ENCODE assay signal across 8 cellular contexts in genomic region chr16:30526823-30527634, GRCh38. TPM values are rescaled to one million over a fixed set of nuclear protein-coding genes. Genes with fewer than 3 reads are reported as not detected.
DNase-seq lines count a peak whose midpoint lies in the region; ATAC-seq, FAIRE-seq and TF ChIP-seq lines count a peak whose summit lies in the region.

No MANE protein-coding gene starts in this region.

- H3K36me3 ChIP-seq in H1 (ENCODE audit: control insufficient read depth in 2 of 4, insufficient read depth in 4 of 4, low read length in 3 of 4) = peaks cover 0 to 11% (median 2%) of the 10 kb centered on the region in 4 experiments; a peak in 1 of 8 replicates
- peaks cover 3% of the 10 kb centered on the region for H3K36me3 ChIP-seq in mesendoderm (ENCODE audit: control insufficient read depth, insufficient read depth, low read length)

- no peak overlapping the region for H2BK15ac ChIP-seq in H1 (ENCODE audit: low read length)
- no peak overlapping the region for H2BK15ac ChIP-seq in mesendoderm (replicated peaks; ENCODE audit: low read depth)

- peak overlapping the region; percentile 96 for H4K91ac ChIP-seq in H1 (replicated peaks; ENCODE audit: insufficient read length, low read length)

- no peaks in the 10 kb centered on the region for H3K27me3 ChIP-seq in H1 (replicated peaks in 1 of 4; ENCODE audit: control insufficient read depth in 3 of 4, extremely low read depth in 1 of 4, insufficient read depth in 3 of 4, low read length in 3 of 4)
- H3K27me3 ChIP-seq in mesendoderm (ENCODE audit: insufficient read depth, low read length, poor library complexity) = no peaks in the 10 kb centered on the region

- intact Hi-C loops in Calu3 (cut with micrococcal nuclease; ENCODE audit: unreplicated experiment) = loop anchor here (5.0 kb wide), 1 partner anchor 80 kb away; the partner anchor contains the start of gene SEPHS2

- H3K9me3 Mint-ChIP-seq in Calu3 (ENCODE audit: low read depth, unreplicated experiment) = no peaks in the 10 kb centered on the region
- H3K9me3 Mint-ChIP-seq in activated CD8-positive, alpha-beta memory T cell treated with anti-CD3 and anti-CD28 coated beads, Interleukin-2, amount 10 ng/mL, durations not matched to agents 7 days and 5 days (ENCODE audit: low read depth) = no peaks in the 10 kb centered on the region

- peak overlapping the region; percentile 71 to 99 (median 94) for H3K4me3 ChIP-seq in H1 (ENCODE audit: extremely low read depth in 1 of 4, insufficient read depth in 2 of 4, low read depth in 3 of 4, low read length in 4 of 4)
- peak overlapping the region; percentile 64 for H3K4me3 ChIP-seq in mesendoderm (ENCODE audit: low read length)

- H2BK5ac ChIP-seq in H1 (ENCODE audit: low read depth, low read length) = peak overlapping the region; percentile 97
- peak overlapping the region; percentile 79 for H2BK5ac ChIP-seq in mesendoderm (ENCODE audit: low read length)

- TF ChIP-seq POLR2A in H1 (IDR thresholded peaks at IDR 0.05; ENCODE audit: control extremely low read depth in 1 of 2, low read depth in 2 of 2, low read length in 2 of 2) = peak in 1 of 2 experiments; percentile 81; a peak in 2 of 3 replicates

- peak overlapping the region; percentile 93 for H3K27ac ChIP-seq in H1 (ENCODE audit: low read depth, low read length)
- peak overlapping the region; percentile 87 for H3K27ac ChIP-seq in mesendoderm (ENCODE audit: low read depth, low read length)

- POLR2A ChIA-PET in H1 (lab: Charles Lee; ENCODE audit: partially characterized antibody) = interaction anchor here (0.7 to 5.7 kb wide), 20 partner anchors 8 to 279 kb away, joined by 3 to 48 read pairs (median 3); partner anchors contain the start of genes CD2BP2, DCTPP1, ZNF689 and ZNF747

- peaks cover 0 to 7% of the 10 kb centered on the region in 2 experiments for H4K20me1 ChIP-seq in H1 (replicated peaks in 1 of 2; ENCODE audit: control insufficient read depth in 1 of 2, insufficient read depth in 2 of 2, low read length in 2 of 2)

- no peak for TF ChIP-seq EP300 in H1 (IDR thresholded peaks at IDR 0.05; ENCODE audit: borderline replicate concordance in 1 of 2, low read depth in 2 of 2, low read length in 2 of 2)

- CTCF ChIA-PET in Calu3 (lab: Charles Lee) (interaction anchor here (0.6 to 1.1 kb wide), 8 partner anchors 8 to 279 kb away, joined by 3 to 14 read pairs (median 4); partner anchors contain the start of gene DCTPP1), H1 (lab: Charles Lee; ENCODE audit: partially characterized antibody) (interaction anchor here (0.6 to 1.5 kb wide), 5 partner anchors 36 to 97 kb away, joined by 3 to 4 read pairs (median 3); partner anchors contain the start of gene DCTPP1)
- CTCF ChIA-PET in activated CD8-positive, alpha-beta memory T cell treated with anti-CD3 and anti-CD28 coated beads, Interleukin-2, amount 10 ng/mL, durations not matched to agents 7 days and 5 days (lab: Charles Lee) = interaction anchor here (0.6 to 4.5 kb wide), 12 partner anchors 9 to 360 kb away, joined by 3 to 21 read pairs (median 4); partner anchors contain the start of genes DCTPP1, ZNF764 and ZNF785

- H2AFZ ChIP-seq in H1 (ENCODE audit: low read length) = peak overlapping the region; percentile 56; the same call in 1 of the 2 replicates

- H4K5ac ChIP-seq in H1 (ENCODE audit: insufficient read length, low read depth, low read length) (peak overlapping the region; percentile 92), mesendoderm (ENCODE audit: low read length) (no peak overlapping the region)

- H3K79me1 ChIP-seq in H1 (ENCODE audit: low read depth, low read length) (peaks cover 2% of the 10 kb centered on the region; the same call in 1 of the 2 replicates), mesendoderm (ENCODE audit: low read length) (no peaks in the 10 kb centered on the region)

- H3K9me3 ChIP-seq in H1 (ENCODE audit: insufficient read depth in 2 of 2, low read depth in 1 of 2, low read length in 1 of 2) = no peaks in the 10 kb centered on the region

- ATAC-seq in GM21367 (IDR thresholded peaks at IDR 0.05; ENCODE audit: unreplicated experiment) = peak; percentile 74
- peak; percentile 90 for ATAC-seq in activated CD8-positive, alpha-beta memory T cell treated with anti-CD3 and anti-CD28 coated beads, Interleukin-2, amount 10 ng/mL, durations not matched to agents 7 days and 5 days

- peak overlapping the region; percentile 96; the same call in 1 of the 2 replicates for H2AK5ac ChIP-seq in H1 (ENCODE audit: low read depth, low read length)
- H2AK5ac ChIP-seq in mesendoderm (ENCODE audit: low read length) = no peak overlapping the region

- H3K79me2 ChIP-seq in H1 (ENCODE audit: control insufficient read depth in 1 of 2, insufficient read depth in 2 of 2, low read length in 2 of 2) (no peaks in the 10 kb centered on the region), mesendoderm (ENCODE audit: control insufficient read depth, insufficient read depth, low read length) (no peaks in the 10 kb centered on the region)

- H3K23me2 ChIP-seq in H1 (ENCODE audit: low read depth, low read length) = peaks cover 2% of the 10 kb centered on the region; the same call in 1 of the 2 replicates

- TF ChIP-seq RAD21 in H1 (IDR thresholded peaks at IDR 0.05 in 1 of 2, conservative IDR thresholded peaks at IDR 0.05 in 1 of 2; ENCODE audit: low read depth in 2 of 2, low read length in 2 of 2) = no peak; a peak in 1 of 4 replicates

- peak overlapping the region; percentile 76 for H3K27ac Mint-ChIP-seq in Calu3 (ENCODE audit: unreplicated experiment)
- peak overlapping the region; percentile 63 for H3K27ac Mint-ChIP-seq in activated CD8-positive, alpha-beta memory T cell treated with anti-CD3 and anti-CD28 coated beads, Interleukin-2, amount 10 ng/mL, durations not matched to agents 7 days and 5 days

- peak overlapping the region; percentile 99 for H3K18ac ChIP-seq in H1 (ENCODE audit: extremely low read depth, low read length)
- peak overlapping the region; percentile 91 for H3K18ac ChIP-seq in mesendoderm (ENCODE audit: low read length)

- no peak overlapping the region for H3K4ac ChIP-seq in H1 (replicated peaks; ENCODE audit: insufficient read length, low read depth, low read length)
- H3K4ac ChIP-seq in mesendoderm (ENCODE audit: low read depth, low read length) = peak overlapping the region; percentile 49

- H4K8ac ChIP-seq in H1 (ENCODE audit: extremely low read depth, insufficient read depth, low read length) = peak overlapping the region; percentile 81; the same call in 1 of the 2 replicates
- peak overlapping the region; percentile 1 for H4K8ac ChIP-seq in mesendoderm (ENCODE audit: low read depth, low read length)

- peak; percentile 47 for TF ChIP-seq CTCF in Calu3 (IDR thresholded peaks at IDR 0.05; ENCODE audit: unreplicated experiment)
- TF ChIP-seq CTCF in H1 (IDR thresholded peaks at IDR 0.05; ENCODE audit: control extremely low read depth in 1 of 3, insufficient read depth in 1 of 3, low read depth in 1 of 3, low read length in 3 of 3) = peak in 2 of 3 experiments; percentile 19 to 25; a peak in 2 of 4 replicates

- H2BK20ac ChIP-seq in H1 (ENCODE audit: low read length) = no peak overlapping the region

- H3K36me3 Mint-ChIP-seq in Calu3 (ENCODE audit: insufficient read depth, unreplicated experiment) = peaks cover 56% of the 10 kb centered on the region
- H3K36me3 Mint-ChIP-seq in activated CD8-positive, alpha-beta memory T cell treated with anti-CD3 and anti-CD28 coated beads, Interleukin-2, amount 10 ng/mL, durations not matched to agents 7 days and 5 days = peaks cover 11% of the 10 kb centered on the region

- H3K27me3 Mint-ChIP-seq in Calu3 (ENCODE audit: unreplicated experiment) = no peaks in the 10 kb centered on the region
- H3K27me3 Mint-ChIP-seq in activated CD8-positive, alpha-beta memory T cell treated with anti-CD3 and anti-CD28 coated beads, Interleukin-2, amount 10 ng/mL, durations not matched to agents 7 days and 5 days = no peaks in the 10 kb centered on the region

- H3K9ac ChIP-seq in H1 (replicated peaks in 1 of 4; ENCODE audit: extremely low read depth in 1 of 4, low read depth in 3 of 4, low read length in 3 of 4) (peak overlapping the region; percentile 26 to 85 (median 74); a peak in 6 of 7 replicates), mesendoderm (ENCODE audit: low read length) (peak overlapping the region; percentile 77)

- WGBS in H1 (ENCODE audit: extremely low coverage in 1 of 2, insufficient coverage in 1 of 2, insufficient read length in 1 of 2, insufficient replicate concordance in 2 of 2, low coverage in 1 of 2, low lambda C conversion rate in 2 of 2, missing lambda C conversion rate in 1 of 2), 2 experiments = 1% methylated on average over 47 of the region's 79 CpGs; no CpG with 5 or more reads in 1 of the 2 experiments
- no CpG with 5 or more reads among the region's 79 CpGs for WGBS in mesendoderm (ENCODE audit: extremely low coverage, insufficient coverage, low lambda C conversion rate)

- no peak overlapping the region for H3K14ac ChIP-seq in H1 (ENCODE audit: insufficient read length)

- H2BK12ac ChIP-seq in H1 (ENCODE audit: low read depth, low read length) = peak overlapping the region; percentile 92; the same call in 1 of the 2 replicates

- peak overlapping the region; percentile 54 for H2BK120ac ChIP-seq in H1 (replicated peaks; ENCODE audit: low read depth, low read length)
- H2BK120ac ChIP-seq in mesendoderm (ENCODE audit: low read depth, low read length) = no peak overlapping the region

- peaks cover 26% of the 10 kb centered on the region for H3K4me1 Mint-ChIP-seq in Calu3 (ENCODE audit: low read depth, unreplicated experiment)
- H3K4me1 Mint-ChIP-seq in activated CD8-positive, alpha-beta memory T cell treated with anti-CD3 and anti-CD28 coated beads, Interleukin-2, amount 10 ng/mL, durations not matched to agents 7 days and 5 days = peaks cover 22% of the 10 kb centered on the region

- H3K4me2 ChIP-seq in H1 (ENCODE audit: insufficient read depth in 1 of 2, low read depth in 2 of 2, low read length in 2 of 2) (peak overlapping the region; percentile 71 to 81), mesendoderm (ENCODE audit: low read length) (peak overlapping the region; percentile 42)

- peaks cover 3 to 6% (median 6%) of the 10 kb centered on the region in 4 experiments; a peak in 6 of 7 replicates for H3K4me1 ChIP-seq in H1 (replicated peaks in 1 of 4; ENCODE audit: control insufficient read depth in 3 of 4, insufficient read depth in 4 of 4, low read length in 3 of 4)
- H3K4me1 ChIP-seq in mesendoderm (ENCODE audit: control insufficient read depth, low read depth, low read length) = peaks cover 8% of the 10 kb centered on the region

- FAIRE-seq in HTR-8/SVneo (lab: Jason Lieb, UNC) (peak; percentile 95), H1 (lab: Jason Lieb, UNC) (no peak)

- DNase-seq in Calu3 (peak; percentile 99), HTR-8/SVneo (ENCODE audit: insufficient read length, low spot score) (peak; percentile 97), NOMO-1 treated with DMSO at 0.1 percent for 48 hours (lab: John Stamatoyannopoulos, UW; ENCODE audit: unreplicated experiment) (peak; percentile 98), H1 (ENCODE audit: low read depth in 1 of 2, low spot score in 2 of 2) (peak; percentile 91 to 97), mesendoderm (peak; percentile 99)
- DNase-seq in activated CD8-positive, alpha-beta memory T cell treated with anti-CD3 and anti-CD28 coated beads, Interleukin-2, amount 10 ng/mL, durations not matched to agents 7 days and 5 days = peak; percentile 98
- DNase-seq in stimulated activated CD8-positive, alpha-beta memory T cell treated with anti-CD3 and anti-CD28 coated beads, Interleukin-12 subunit alpha, Interleukin-12 subunit beta, amount 100 ng/mL, for 4 hours (ENCODE audit: low read depth) = peak; percentile 83

- H3K4me3 Mint-ChIP-seq in Calu3 (ENCODE audit: low read depth, unreplicated experiment) = peak overlapping the region; percentile 83
- H3K4me3 Mint-ChIP-seq in activated CD8-positive, alpha-beta memory T cell treated with anti-CD3 and anti-CD28 coated beads, Interleukin-2, amount 10 ng/mL, durations not matched to agents 7 days and 5 days = peak overlapping the region; percentile 61

- H3K56ac ChIP-seq in H1 (replicated peaks; ENCODE audit: insufficient read length, low read depth, low read length) = peak overlapping the region; percentile 96
- peak overlapping the region; percentile 88 for H3K56ac ChIP-seq in mesendoderm (ENCODE audit: low read length)

- H3K23ac ChIP-seq in H1 (ENCODE audit: insufficient read length) (no peak overlapping the region), mesendoderm (ENCODE audit: low read length) (peak overlapping the region; percentile 59)

- no TSS peak for BruUV-seq in Calu3 (replicated peaks; lab: Mats Ljungman, UMichigan)

RNA-seq across cellular contexts. Expression of gene ZNF768, which starts 0.7 kb away (rescaled TPM):
- 40.8 and 42.6 TPM in 2 replicates for total RNA-seq in Calu3 (2022)
- 10 to 100 TPM in 1 of 2 experiments, 1 to 10 TPM in 1; 6.2 to 10.3 TPM for total RNA-seq in activated CD8-positive, alpha-beta memory T cell treated with anti-CD3 and anti-CD28 coated beads, Interleukin-2, amount 10 ng/mL, durations not matched to agents 7 days and 5 days
- 34.7 and 36.1 TPM in 2 replicates for total RNA-seq in H1 (2021; fragmentation: NEBNext Ultra II Directional; extraction: Animal tissue kit (Norgen Biotek cat#: 25700))
- 47.7 and 63.3 TPM in 2 replicates for polyA plus RNA-seq in H1 (2011; rRNA removed)
- 42.8 TPM for polyA plus RNA-seq in H1 (2011; cell fraction: cytosol; rRNA removed)
- 40.0 TPM for polyA plus RNA-seq in H1 (2011; cell fraction: nucleus; rRNA removed)
- 25.3 to 31.6 TPM (median 27.9 TPM) in 4 replicates for polyA plus RNA-seq in H1 (2012, experiment 1 of 2)
- 28.8 TPM for polyA plus RNA-seq in H1 (2012, experiment 2 of 2)
- 26.6 TPM for polyA plus RNA-seq in H1 (2013, experiment 1 of 2)
- polyA plus RNA-seq in H1 (2013, experiment 2 of 2) = 28.4 TPM
- 14.0 and 14.1 TPM in 2 replicates for polyA minus RNA-seq in H1 (2011; rRNA and poly(A)+ RNA removed)
- polyA minus RNA-seq in H1 (2011; cell fraction: cytosol; rRNA and poly(A)+ RNA removed) = 29.0 TPM
- 15.6 TPM for polyA minus RNA-seq in H1 (2011; cell fraction: nucleus; rRNA and poly(A)+ RNA removed)
- polyA plus RNA-seq in mesendoderm (2013, experiment 1 of 2) = 20.2 TPM
- polyA plus RNA-seq in mesendoderm (2013, experiment 2 of 2) = 20.4 TPM

RNA-seq across cellular contexts. Expression of gene ZNF747, which starts 7.6 kb away (rescaled TPM):
- 12.3 and 15.4 TPM in 2 replicates for total RNA-seq in Calu3 (2022)
- 10 to 100 TPM; 11.3 to 13.2 TPM for total RNA-seq in activated CD8-positive, alpha-beta memory T cell treated with anti-CD3 and anti-CD28 coated beads, Interleukin-2, amount 10 ng/mL, durations not matched to agents 7 days and 5 days
- 10.3 and 12.0 TPM in 2 replicates for total RNA-seq in H1 (2021; fragmentation: NEBNext Ultra II Directional; extraction: Animal tissue kit (Norgen Biotek cat#: 25700))
- polyA plus RNA-seq in H1 (2011; rRNA removed) = 9.9 and 10.7 TPM in 2 replicates
- 8.8 TPM for polyA plus RNA-seq in H1 (2011; cell fraction: cytosol; rRNA removed)
- polyA plus RNA-seq in H1 (2011; cell fraction: nucleus; rRNA removed) = 7.6 TPM
- 5.0 to 6.3 TPM (median 5.5 TPM) in 4 replicates for polyA plus RNA-seq in H1 (2012, experiment 1 of 2)
- 7.7 TPM for polyA plus RNA-seq in H1 (2012, experiment 2 of 2)
- polyA plus RNA-seq in H1 (2013, experiment 1 of 2) = 5.0 TPM
- 5.1 TPM for polyA plus RNA-seq in H1 (2013, experiment 2 of 2)
- polyA minus RNA-seq in H1 (2011; rRNA and poly(A)+ RNA removed) = 6.0 and 6.5 TPM in 2 replicates
- polyA minus RNA-seq in H1 (2011; cell fraction: cytosol; rRNA and poly(A)+ RNA removed) = 6.8 TPM
- 11.6 TPM for polyA minus RNA-seq in H1 (2011; cell fraction: nucleus; rRNA and poly(A)+ RNA removed)
- 5.4 TPM for polyA plus RNA-seq in mesendoderm (2013, experiment 1 of 2)
- polyA plus RNA-seq in mesendoderm (2013, experiment 2 of 2) = 5.2 TPM

RNA-seq across cellular contexts. Expression of gene ZNF764, which starts 31.1 kb away (rescaled TPM):
- total RNA-seq in Calu3 (2022) = 16.5 and 16.7 TPM in 2 replicates
- 10 to 100 TPM; 14.0 to 15.6 TPM for total RNA-seq in activated CD8-positive, alpha-beta memory T cell treated with anti-CD3 and anti-CD28 coated beads, Interleukin-2, amount 10 ng/mL, durations not matched to agents 7 days and 5 days
- 7.7 and 8.4 TPM in 2 replicates for total RNA-seq in H1 (2021; fragmentation: NEBNext Ultra II Directional; extraction: Animal tissue kit (Norgen Biotek cat#: 25700))
- polyA plus RNA-seq in H1 (2011; rRNA removed) = 5.7 and 8.3 TPM in 2 replicates
- 5.5 TPM for polyA plus RNA-seq in H1 (2011; cell fraction: cytosol; rRNA removed)
- polyA plus RNA-seq in H1 (2011; cell fraction: nucleus; rRNA removed) = 8.2 TPM
- 4.7 to 5.7 TPM (median 5.0 TPM) in 4 replicates for polyA plus RNA-seq in H1 (2012, experiment 1 of 2)
- 5.7 TPM for polyA plus RNA-seq in H1 (2012, experiment 2 of 2)
- 4.9 TPM for polyA plus RNA-seq in H1 (2013, experiment 1 of 2)
- polyA plus RNA-seq in H1 (2013, experiment 2 of 2) = 4.6 TPM
- polyA minus RNA-seq in H1 (2011; rRNA and poly(A)+ RNA removed) = 2.0 and 2.3 TPM in 2 replicates
- polyA minus RNA-seq in H1 (2011; cell fraction: cytosol; rRNA and poly(A)+ RNA removed) = 7.2 TPM
- polyA minus RNA-seq in H1 (2011; cell fraction: nucleus; rRNA and poly(A)+ RNA removed) = 4.4 TPM
- 3.5 TPM for polyA plus RNA-seq in mesendoderm (2013, experiment 1 of 2)
- 3.3 TPM for polyA plus RNA-seq in mesendoderm (2013, experiment 2 of 2)

RNA-seq across cellular contexts. Expression of gene ZNF688, which starts 44.5 kb away (rescaled TPM):
- 11.8 and 13.5 TPM in 2 replicates for total RNA-seq in Calu3 (2022)
- total RNA-seq in activated CD8-positive, alpha-beta memory T cell treated with anti-CD3 and anti-CD28 coated beads, Interleukin-2, amount 10 ng/mL, durations not matched to agents 7 days and 5 days = 10 to 100 TPM; 14.5 to 14.7 TPM
- 3.5 and 3.7 TPM in 2 replicates for total RNA-seq in H1 (2021; fragmentation: NEBNext Ultra II Directional; extraction: Animal tissue kit (Norgen Biotek cat#: 25700))
- polyA plus RNA-seq in H1 (2011; rRNA removed) = 2.7 and 6.3 TPM in 2 replicates
- 3.3 TPM for polyA plus RNA-seq in H1 (2011; cell fraction: cytosol; rRNA removed)
- 5.4 TPM for polyA plus RNA-seq in H1 (2011; cell fraction: nucleus; rRNA removed)
- 3.0 to 4.6 TPM (median 3.6 TPM) in 4 replicates for polyA plus RNA-seq in H1 (2012, experiment 1 of 2)
- polyA plus RNA-seq in H1 (2012, experiment 2 of 2) = 1.7 TPM
- polyA plus RNA-seq in H1 (2013, experiment 1 of 2) = 3.8 TPM
- polyA plus RNA-seq in H1 (2013, experiment 2 of 2) = 2.6 TPM
- 0.63 TPM in 2 replicates for polyA minus RNA-seq in H1 (2011; rRNA and poly(A)+ RNA removed)
- polyA minus RNA-seq in H1 (2011; cell fraction: cytosol; rRNA and poly(A)+ RNA removed) = 3.4 TPM
- 3.1 TPM for polyA minus RNA-seq in H1 (2011; cell fraction: nucleus; rRNA and poly(A)+ RNA removed)
- 2.2 TPM for polyA plus RNA-seq in mesendoderm (2013, experiment 1 of 2)
- polyA plus RNA-seq in mesendoderm (2013, experiment 2 of 2) = 2.3 TPM

RNA-seq across cellular contexts. Expression of gene ITGAL, which starts 54.5 kb away (rescaled TPM):
- not detected in 2 replicates for total RNA-seq in Calu3 (2022)
- 100 to 1,000 TPM; 566 to 685 TPM for total RNA-seq in activated CD8-positive, alpha-beta memory T cell treated with anti-CD3 and anti-CD28 coated beads, Interleukin-2, amount 10 ng/mL, durations not matched to agents 7 days and 5 days
- total RNA-seq in H1 (2021; fragmentation: NEBNext Ultra II Directional; extraction: Animal tissue kit (Norgen Biotek cat#: 25700)) = not detected in 2 replicates
- 0.02 TPM in 1 of 2 replicates, not detected in the other for polyA plus RNA-seq in H1 (2011; rRNA removed)
- 0.13 TPM for polyA plus RNA-seq in H1 (2011; cell fraction: cytosol; rRNA removed)
- 0.03 TPM for polyA plus RNA-seq in H1 (2011; cell fraction: nucleus; rRNA removed)
- 0.03 to 0.61 TPM in 2 of 4 replicates, not detected in the others for polyA plus RNA-seq in H1 (2012, experiment 1 of 2)
- polyA plus RNA-seq in H1 (2012, experiment 2 of 2) = not detected
- 0.04 TPM for polyA plus RNA-seq in H1 (2013, experiment 1 of 2)
- 0.09 TPM for polyA plus RNA-seq in H1 (2013, experiment 2 of 2)
- 0.24 and 0.25 TPM in 2 replicates for polyA minus RNA-seq in H1 (2011; rRNA and poly(A)+ RNA removed)
- polyA minus RNA-seq in H1 (2011; cell fraction: cytosol; rRNA and poly(A)+ RNA removed) = not detected
- not detected for polyA minus RNA-seq in H1 (2011; cell fraction: nucleus; rRNA and poly(A)+ RNA removed)
- polyA plus RNA-seq in mesendoderm (2013, experiment 1 of 2) = 0.01 TPM
- 0.01 TPM for polyA plus RNA-seq in mesendoderm (2013, experiment 2 of 2)

Comparison
In these comparisons a context has a peak if more than half of its experiments do, and no peak if none do; other contexts are left out.
1. Peak in every context shown above with its lines: DNase-seq, ATAC-seq, H3K4me3 ChIP-seq and H3K27ac ChIP-seq.